In the genomic region with DNA sequence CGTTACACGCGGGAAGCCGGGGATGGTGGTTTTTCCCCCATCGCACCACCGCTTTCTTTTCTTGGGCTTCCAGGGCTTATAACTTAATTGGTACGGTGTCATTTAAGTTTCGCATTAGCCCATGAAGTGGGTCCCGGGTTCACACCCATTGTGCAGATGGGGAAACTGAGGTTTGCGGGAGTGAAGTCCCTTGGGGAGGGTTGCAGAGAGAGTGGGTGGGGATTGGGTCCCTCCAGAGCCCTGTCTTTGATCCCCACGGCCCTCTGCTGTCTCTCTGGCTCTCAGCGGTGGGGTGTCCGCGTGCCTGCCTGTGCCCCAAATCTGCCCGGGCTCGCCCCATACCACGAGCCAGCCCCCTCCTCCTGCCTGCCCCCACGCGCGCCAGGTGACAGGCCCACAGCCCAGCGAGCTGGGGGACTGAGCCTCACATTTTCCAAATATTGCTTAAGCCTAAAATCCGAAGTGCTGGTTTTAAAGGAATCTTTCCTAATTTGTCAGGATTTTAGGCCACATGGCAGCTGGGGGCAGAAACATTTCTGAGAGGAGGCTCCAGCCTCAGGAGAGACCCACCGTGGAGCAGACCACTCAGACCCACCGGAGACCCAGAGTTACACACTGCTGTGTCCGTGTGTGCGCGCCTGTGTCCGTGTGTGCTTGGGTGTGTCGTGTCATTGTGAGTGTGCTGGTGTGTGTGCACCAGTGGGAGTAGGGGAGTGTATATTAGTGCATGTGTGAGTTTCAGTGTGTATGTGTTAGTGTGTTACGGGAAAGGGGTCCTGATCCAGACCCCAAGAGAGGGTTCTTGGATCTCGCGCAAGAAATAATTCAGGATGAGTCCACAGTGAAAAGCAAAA, we compare ENCODE assay signal across 11 cellular contexts.
A peak's percentile ranks its signal among the peaks of the same experiment; 100 is the strongest.
DNase-seq lines count a peak whose midpoint lies in the region; ATAC-seq and TF ChIP-seq lines count a peak whose summit lies in the region.
"Had no signal": no experiment of that assay in that cellular context is flagged by ENCODE, and none has a peak within 500 bp of the region (broad histone marks: within the 10 kb centered on the region; RNA-seq: fewer than 3 reads in every experiment).

No MANE protein-coding gene starts in this region.

- no peaks in the 10 kb centered on the region; a peak in 1 of 22 replicates for H3K36me3 ChIP-seq in BLaER1 treated with 17β-estradiol and CSF1 and Interleukin-3, amounts not matched to agents 10 nM and 100 nM

- no peaks in the 10 kb centered on the region for H4K20me1 ChIP-seq in BLaER1 treated with 17β-estradiol and CSF1 and Interleukin-3, amounts not matched to agents 10 nM and 100 nM

- H3K9me3 Mint-ChIP-seq in activated T-helper 17 cell treated with anti-CD3 and anti-CD28 coated beads, Interleukin-2, amount 50 U/mL, for 72 hours: no peaks in the 10 kb centered on the region

- H3K27ac ChIP-seq in BLaER1 treated with 17β-estradiol and CSF1 and Interleukin-3, amounts not matched to agents 10 nM and 100 nM: peak overlapping the region in 9 of 11 experiments; percentile 32 to 94 (median 86); a peak in 17 of 22 replicates
- no peak overlapping the region for H3K27ac ChIP-seq in right cardiac atrium (ENCODE audit: low read length)

- H3K9me3 ChIP-seq in BLaER1 treated with 17β-estradiol and CSF1 and Interleukin-3, amounts not matched to agents 10 nM and 100 nM (replicated peaks in 1 of 11): no peaks in the 10 kb centered on the region
- no peaks in the 10 kb centered on the region for H3K9me3 ChIP-seq in right cardiac atrium (ENCODE audit: control insufficient read depth, low read length)

- H3K4me3 ChIP-seq in BLaER1 treated with 17β-estradiol and CSF1 and Interleukin-3, amounts not matched to agents 10 nM and 100 nM: peak overlapping the region; percentile 33 to 65 (median 52); a peak in 18 of 20 replicates
- peak overlapping the region; percentile 47 for H3K4me3 ChIP-seq in right cardiac atrium (ENCODE audit: low read length)
- peak overlapping the region; percentile 22 for H3K4me3 ChIP-seq in retinal pigment epithelial cell (ENCODE audit: low read length)

- peak overlapping the region; percentile 78 for H3K4me3 Mint-ChIP-seq in activated T-helper 17 cell treated with anti-CD3 and anti-CD28 coated beads, Interleukin-2, amount 50 U/mL, for 72 hours

- no peak overlapping the region for H3K27ac Mint-ChIP-seq in activated T-helper 17 cell treated with anti-CD3 and anti-CD28 coated beads, Interleukin-2, amount 50 U/mL, for 72 hours

- DNase-seq in right cardiac atrium (peak in 1 of 3 donors; percentile 69), retinal pigment epithelial cell (ENCODE audit: low read depth) (no peak), head of caudate nucleus (no peak), NCI-H2171 (lab: John Stamatoyannopoulos, UW) (no peak)
- DNase-seq: DMS79 treated with DMSO at 0.1 percent for 48 hours, NCI-H1694 treated with DMSO at 0.1 percent for 48 hours, SHP77 treated with DMSO at 0.1 percent for 48 hours had no signal

- H3K27me3 ChIP-seq in BLaER1 treated with 17β-estradiol and CSF1 and Interleukin-3, amounts not matched to agents 10 nM and 100 nM: no peaks in the 10 kb centered on the region
- H3K27me3 ChIP-seq in right cardiac atrium (ENCODE audit: control insufficient read depth, insufficient read depth): no peaks in the 10 kb centered on the region

- no peak for TF ChIP-seq CTCF in retinal pigment epithelial cell (conservative IDR thresholded peaks at IDR 0.05; ENCODE audit: low read depth, low read length)

- peak overlapping the region; percentile 56 to 84 (median 75); a peak in 18 of 22 replicates for H3K9ac ChIP-seq in BLaER1 treated with 17β-estradiol and CSF1 and Interleukin-3, amounts not matched to agents 10 nM and 100 nM

- H3K27me3 Mint-ChIP-seq in activated T-helper 17 cell treated with anti-CD3 and anti-CD28 coated beads, Interleukin-2, amount 50 U/mL, for 72 hours: peaks cover 3% of the 10 kb centered on the region

- H3K4me2 ChIP-seq in BLaER1 treated with 17β-estradiol and CSF1 and Interleukin-3, amounts not matched to agents 10 nM and 100 nM: peak overlapping the region; percentile 85 to 99 (median 95)

- ATAC-seq in activated T-helper 17 cell treated with anti-CD3 and anti-CD28 coated beads, Interleukin-2, amount 50 U/mL, for 72 hours (replicated peaks): no peak
- ATAC-seq in right cardiac atrium (no peak), HG02938 (IDR thresholded peaks at IDR 0.05; ENCODE audit: unreplicated experiment) (no peak), HG02610 (IDR thresholded peaks at IDR 0.05; ENCODE audit: unreplicated experiment) (no peak)

- peaks cover 5% of the 10 kb centered on the region for H3K4me1 Mint-ChIP-seq in activated T-helper 17 cell treated with anti-CD3 and anti-CD28 coated beads, Interleukin-2, amount 50 U/mL, for 72 hours

- 55% methylated on average over 32 of the region's 32 CpGs for WGBS in right cardiac atrium

- H3K4me1 ChIP-seq in BLaER1 treated with 17β-estradiol and CSF1 and Interleukin-3, amounts not matched to agents 10 nM and 100 nM: peaks cover 56 to 99% (median 76%) of the 10 kb centered on the region in 10 experiments
- peaks cover 14% of the 10 kb centered on the region for H3K4me1 ChIP-seq in right cardiac atrium (ENCODE audit: control insufficient read depth, insufficient read depth, low read length)

- H3K36me3 Mint-ChIP-seq in activated T-helper 17 cell treated with anti-CD3 and anti-CD28 coated beads, Interleukin-2, amount 50 U/mL, for 72 hours (ENCODE audit: low read depth): no peaks in the 10 kb centered on the region

- intact Hi-C loops in right cardiac atrium (cut with DNase I) (loop anchor here in 2 of 4 donors (5.0 to 10.0 kb wide), 3 partner anchors 147 to 165 kb away; partner anchors contain the start of gene IER5L (in 1 of the 2)), head of caudate nucleus (cut with DNase I) (no loop called here)
